In genomic region chr7:47979832-47980181, GRCh38 we compare ENCODE assay signal across 8 cellular contexts. TPM values are rescaled to one million over a fixed set of nuclear protein-coding genes. Genes with fewer than 3 reads are reported as not detected.
A peak's percentile ranks its signal among the peaks of the same experiment; 100 is the strongest.
DNase-seq lines count a peak whose midpoint lies in the region; ATAC-seq, FAIRE-seq and TF ChIP-seq lines count a peak whose summit lies in the region.

No MANE protein-coding gene starts in this region.

- TF ChIP-seq EP300 in SK-N-SH (IDR thresholded peaks at IDR 0.05; ENCODE audit: borderline replicate concordance in 1 of 2, low read depth in 1 of 2, low read length in 1 of 2), result no peak

- peak overlapping the region; percentile 95 for H2AFZ ChIP-seq in SK-N-SH (ENCODE audit: low read depth)

- H3K4me1 Mint-ChIP-seq in activated T-helper 2 cell treated with anti-CD3 and anti-CD28 coated beads, Interferon-gamma antibody, Interleukin-2, Interleukin-4, amounts not matched to agents 10 μg/mL and 5 μg/mL and 100 μg/mL, durations not matched to agents 14 hours and 24 hours and 36 hours (ENCODE audit: low read depth), result peaks cover 12% of the 10 kb centered on the region
- peaks cover 30% of the 10 kb centered on the region for H3K4me1 Mint-ChIP-seq in stimulated activated naive CD8-positive, alpha-beta T cell treated with anti-CD3 and anti-CD28 coated beads, Interleukin-15, amount 100 ng/mL, for 72 hours

- TF ChIP-seq RAD21 in SK-N-SH (IDR thresholded peaks at IDR 0.05; ENCODE audit: low read length), result no peak

- H3K4me3 ChIP-seq in SK-N-SH (ENCODE audit: low read depth in 2 of 2, low read length in 1 of 2), result peak overlapping the region; percentile 75 to 87; a peak in 3 of 4 replicates
- peak overlapping the region; percentile 91 for H3K4me3 ChIP-seq in iPS-20b (ENCODE audit: low read length)

- H3K27ac Mint-ChIP-seq in activated T-helper 2 cell treated with anti-CD3 and anti-CD28 coated beads, Interferon-gamma antibody, Interleukin-2, Interleukin-4, amounts not matched to agents 10 μg/mL and 5 μg/mL and 100 μg/mL, durations not matched to agents 14 hours and 24 hours and 36 hours, result peak overlapping the region; percentile 95
- H3K27ac Mint-ChIP-seq in stimulated activated naive CD8-positive, alpha-beta T cell treated with anti-CD3 and anti-CD28 coated beads, Interleukin-15, amount 100 ng/mL, for 72 hours, result peak overlapping the region in 1 of 2 donors; percentile 20

- no peak for DNase-seq in SK-N-SH
- DNase-seq in activated T-helper 2 cell treated with anti-CD3 and anti-CD28 coated beads, Interferon-gamma antibody, Interleukin-2, Interleukin-4, amounts not matched to agents 10 μg/mL and 5 μg/mL and 100 μg/mL, durations not matched to agents 14 hours and 24 hours and 36 hours (ENCODE audit: low spot score), result no peak
- no peak for DNase-seq in stimulated activated naive CD8-positive, alpha-beta T cell treated with anti-CD3 and anti-CD28 coated beads, Interleukin-15, amount 100 ng/mL, for 72 hours
- no peak for DNase-seq in GM19239 (ENCODE audit: insufficient read length, low spot score)
- no peak for DNase-seq in DMS79 (lab: John Stamatoyannopoulos, UW)
- DNase-seq in ureter (ENCODE audit: low spot score), result no peak

- H3K9ac ChIP-seq in SK-N-SH (no peak overlapping the region), iPS-20b (ENCODE audit: low read depth, low read length) (no peak overlapping the region; the same call in 1 of the 2 replicates)

- no peak for TF ChIP-seq CTCF in SK-N-SH (IDR thresholded peaks at IDR 0.05)

- peak overlapping the region; percentile 90 for H3K4me2 ChIP-seq in SK-N-SH

- H3K27me3 ChIP-seq in SK-N-SH (ENCODE audit: insufficient read depth) (no peaks in the 10 kb centered on the region), iPS-20b (ENCODE audit: insufficient read depth, low read length) (no peaks in the 10 kb centered on the region)

- H3K4me1 ChIP-seq in SK-N-SH (ENCODE audit: control insufficient read depth in 1 of 2, insufficient read depth in 2 of 2, low read depth in 1 of 2, low read length in 1 of 2) (peaks cover 8% of the 10 kb centered on the region in 2 experiments; a peak in 3 of 4 replicates), iPS-20b (ENCODE audit: insufficient read depth, low read length) (peaks cover 3% of the 10 kb centered on the region; the same call in 1 of the 2 replicates)

- no peak for ATAC-seq in SK-N-SH treated with all-trans-retinoic acid at 6 μM for 48 hours
- ATAC-seq in stimulated activated naive CD8-positive, alpha-beta T cell treated with anti-CD3 and anti-CD28 coated beads, Interleukin-15, amount 100 ng/mL, for 72 hours, result no peak

- peaks cover 30% of the 10 kb centered on the region for H3K36me3 Mint-ChIP-seq in activated T-helper 2 cell treated with anti-CD3 and anti-CD28 coated beads, Interferon-gamma antibody, Interleukin-2, Interleukin-4, amounts not matched to agents 10 μg/mL and 5 μg/mL and 100 μg/mL, durations not matched to agents 14 hours and 24 hours and 36 hours (ENCODE audit: low read depth)

- H3K27me3 Mint-ChIP-seq in activated T-helper 2 cell treated with anti-CD3 and anti-CD28 coated beads, Interferon-gamma antibody, Interleukin-2, Interleukin-4, amounts not matched to agents 10 μg/mL and 5 μg/mL and 100 μg/mL, durations not matched to agents 14 hours and 24 hours and 36 hours (ENCODE audit: low read depth), result peaks cover 1% of the 10 kb centered on the region
- no peaks in the 10 kb centered on the region for H3K27me3 Mint-ChIP-seq in stimulated activated naive CD8-positive, alpha-beta T cell treated with anti-CD3 and anti-CD28 coated beads, Interleukin-15, amount 100 ng/mL, for 72 hours

- CTCF ChIA-PET in SK-N-SH (lab: Yijun Ruan, JAX), result interaction anchor here (1.1 to 3.3 kb wide), 2 partner anchors 11 to 35 kb away, joined by 6 to 22 read pairs; no protein-coding TSS in a partner anchor

- POLR2A ChIA-PET in SK-N-SH (lab: Yijun Ruan, JAX), result no interaction called here

- no peaks in the 10 kb centered on the region for H3K9me3 ChIP-seq in SK-N-SH
- no peaks in the 10 kb centered on the region for H3K9me3 ChIP-seq in iPS-20b (ENCODE audit: insufficient read depth, low read depth, low read length)

- no peak for FAIRE-seq in GM19239 (lab: Jason Lieb, UNC)

- H3K9me3 Mint-ChIP-seq in activated T-helper 2 cell treated with anti-CD3 and anti-CD28 coated beads, Interferon-gamma antibody, Interleukin-2, Interleukin-4, amounts not matched to agents 10 μg/mL and 5 μg/mL and 100 μg/mL, durations not matched to agents 14 hours and 24 hours and 36 hours, result peaks cover 4% of the 10 kb centered on the region
- no peaks in the 10 kb centered on the region for H3K9me3 Mint-ChIP-seq in stimulated activated naive CD8-positive, alpha-beta T cell treated with anti-CD3 and anti-CD28 coated beads, Interleukin-15, amount 100 ng/mL, for 72 hours

- intact Hi-C loops in activated T-helper 2 cell treated with anti-CD3 and anti-CD28 coated beads, Interferon-gamma antibody, Interleukin-2, Interleukin-4, amounts not matched to agents 10 μg/mL and 5 μg/mL and 100 μg/mL, durations not matched to agents 14 hours and 24 hours and 36 hours (cut with micrococcal nuclease), result loop anchor here (1.0 to 10.0 kb wide), 6 partner anchors 11 to 315 kb away; partner anchors contain the start of genes C7orf57 and UPP1

- H3K36me3 ChIP-seq in SK-N-SH (replicated peaks in 1 of 2; ENCODE audit: control insufficient read depth in 1 of 2, insufficient read depth in 2 of 2, low read length in 1 of 2) (peaks cover 32% of the 10 kb centered on the region in 2 experiments), iPS-20b (ENCODE audit: insufficient read depth, low read depth, low read length) (peaks cover 38% of the 10 kb centered on the region)

- 70% methylated on average over 7 of the region's 7 CpGs for WGBS in SK-N-SH (ENCODE audit: low lambda C conversion rate)

- H3K27ac ChIP-seq in SK-N-SH (ENCODE audit: low read depth in 2 of 2, low read length in 1 of 2) (peak overlapping the region; percentile 26 to 76; a peak in 2 of 4 replicates), iPS-20b (ENCODE audit: low read length) (no peak overlapping the region)

- peaks cover 17% of the 10 kb centered on the region for H3F3A ChIP-seq in SK-N-SH (replicated peaks; ENCODE audit: insufficient read depth)

- peaks cover 21% of the 10 kb centered on the region for H3K79me2 ChIP-seq in SK-N-SH (ENCODE audit: insufficient read depth)

- no peaks in the 10 kb centered on the region for H3K9me2 ChIP-seq in SK-N-SH

- H4K20me1 ChIP-seq in SK-N-SH (ENCODE audit: insufficient read depth), result no peaks in the 10 kb centered on the region

- peak overlapping the region; percentile 90 for H3K4me3 Mint-ChIP-seq in activated T-helper 2 cell treated with anti-CD3 and anti-CD28 coated beads, Interferon-gamma antibody, Interleukin-2, Interleukin-4, amounts not matched to agents 10 μg/mL and 5 μg/mL and 100 μg/mL, durations not matched to agents 14 hours and 24 hours and 36 hours (ENCODE audit: low read depth)
- peak overlapping the region; percentile 87 to 94 for H3K4me3 Mint-ChIP-seq in stimulated activated naive CD8-positive, alpha-beta T cell treated with anti-CD3 and anti-CD28 coated beads, Interleukin-15, amount 100 ng/mL, for 72 hours

TF ChIP-seq in SK-N-SH treated with all-trans-retinoic acid at 6 μM for 48 hours, 23 proteins besides CTCF, POLR2A, EP300 and RAD21 (continues in another document):
- TF ChIP-seq SNAI2 (CRISPR knock-in tag; IDR thresholded peaks at IDR 0.05) (no peak), ESRRG (CRISPR knock-in tag; IDR thresholded peaks at IDR 0.05) (no peak), TOX (CRISPR knock-in tag; IDR thresholded peaks at IDR 0.05; ENCODE audit: borderline replicate concordance) (no peak), CSDC2 (CRISPR knock-in tag; IDR thresholded peaks at IDR 0.05) (no peak), ZFP3 (CRISPR knock-in tag; IDR thresholded peaks at IDR 0.05) (no peak), ZNF565 (CRISPR knock-in tag; conservative IDR thresholded peaks at IDR 0.05; ENCODE audit: low read depth) (no peak), PPARA (CRISPR knock-in tag; IDR thresholded peaks at IDR 0.05; ENCODE audit: borderline replicate concordance) (no peak), ZNF70 (CRISPR knock-in tag; IDR thresholded peaks at IDR 0.05) (no peak), ZC3H10 (CRISPR knock-in tag; IDR thresholded peaks at IDR 0.05) (no peak)

RNA-seq across cellular contexts. Expression of gene HUS1, which starts 0.4 kb away (rescaled TPM):
- polyA plus RNA-seq in SK-N-SH (2012; rRNA removed), result 17.8 and 22.9 TPM in 2 replicates
- polyA plus RNA-seq in SK-N-SH (2012; cell fraction: cytosol; rRNA removed), result 23.4 and 25.8 TPM in 2 replicates
- 13.7 and 23.4 TPM in 2 replicates for polyA plus RNA-seq in SK-N-SH (2012; cell fraction: nucleus; rRNA removed)
- 33.8 and 36.6 TPM in 2 replicates for total RNA-seq in activated T-helper 2 cell treated with anti-CD3 and anti-CD28 coated beads, Interferon-gamma antibody, Interleukin-2, Interleukin-4, amounts not matched to agents 10 μg/mL and 5 μg/mL and 100 μg/mL, durations not matched to agents 14 hours and 24 hours and 36 hours
- total RNA-seq in ureter, result 43.1 TPM

RNA-seq across cellular contexts. Expression of gene PKD1L1, which starts 31.5 kb away (rescaled TPM):
- 0.10 TPM in 2 replicates for polyA plus RNA-seq in SK-N-SH (2012; rRNA removed)
- 0.08 and 0.16 TPM in 2 replicates for polyA plus RNA-seq in SK-N-SH (2012; cell fraction: cytosol; rRNA removed)
- 0.06 and 0.12 TPM in 2 replicates for polyA plus RNA-seq in SK-N-SH (2012; cell fraction: nucleus; rRNA removed)
- total RNA-seq in activated T-helper 2 cell treated with anti-CD3 and anti-CD28 coated beads, Interferon-gamma antibody, Interleukin-2, Interleukin-4, amounts not matched to agents 10 μg/mL and 5 μg/mL and 100 μg/mL, durations not matched to agents 14 hours and 24 hours and 36 hours, result 0.11 and 1.1 TPM in 2 replicates
- 5.9 TPM for total RNA-seq in ureter

RNA-seq across cellular contexts. Expression of gene SUN3, which starts 49.1 kb away (rescaled TPM):
- polyA plus RNA-seq in SK-N-SH (2012; rRNA removed), result 0.12 TPM in 1 of 2 replicates, not detected in the other
- polyA plus RNA-seq in SK-N-SH (2012; cell fraction: cytosol; rRNA removed), result not detected in 2 replicates
- 0.07 TPM in 2 replicates for polyA plus RNA-seq in SK-N-SH (2012; cell fraction: nucleus; rRNA removed)
- total RNA-seq in activated T-helper 2 cell treated with anti-CD3 and anti-CD28 coated beads, Interferon-gamma antibody, Interleukin-2, Interleukin-4, amounts not matched to agents 10 μg/mL and 5 μg/mL and 100 μg/mL, durations not matched to agents 14 hours and 24 hours and 36 hours, result not detected in 2 replicates
- not detected for total RNA-seq in ureter

RNA-seq across cellular contexts. Expression of gene C7orf57, which starts 55.5 kb away (rescaled TPM):
- 0.41 and 0.71 TPM in 2 replicates for polyA plus RNA-seq in SK-N-SH (2012; rRNA removed)
- polyA plus RNA-seq in SK-N-SH (2012; cell fraction: cytosol; rRNA removed), result 0.50 TPM in 2 replicates
- polyA plus RNA-seq in SK-N-SH (2012; cell fraction: nucleus; rRNA removed), result 0.28 and 0.93 TPM in 2 replicates
- total RNA-seq in activated T-helper 2 cell treated with anti-CD3 and anti-CD28 coated beads, Interferon-gamma antibody, Interleukin-2, Interleukin-4, amounts not matched to agents 10 μg/mL and 5 μg/mL and 100 μg/mL, durations not matched to agents 14 hours and 24 hours and 36 hours, result 0.11 and 0.18 TPM in 2 replicates
- 0.42 TPM for total RNA-seq in ureter
